Comparison of ENCODE assay signal across 8 cellular contexts in genomic region chr17:33725675-33726271, GRCh38.
DNase-seq lines count a peak whose midpoint lies in the region; ATAC-seq and TF ChIP-seq lines count a peak whose summit lies in the region.

No MANE protein-coding gene starts in this region.

- H2BK120ac ChIP-seq in mesenchymal stem cell (ENCODE audit: low read depth, low read length) = no peak overlapping the region

- H3K27me3 ChIP-seq in brain microvascular endothelial cell (replicated peaks) (no peaks in the 10 kb centered on the region), mesenchymal stem cell (ENCODE audit: control insufficient read depth in 1 of 2, insufficient read depth in 1 of 2, low read length in 2 of 2) (peaks cover 0 to 45% of the 10 kb centered on the region in 2 experiments)

- no peak overlapping the region for H3K23ac ChIP-seq in mesenchymal stem cell (ENCODE audit: low read length in 2 of 2)

- H2BK5ac ChIP-seq in mesenchymal stem cell (ENCODE audit: low read depth, low read length, poor library complexity, severe bottlenecking) = no peak overlapping the region

- no peak overlapping the region for H2AK5ac ChIP-seq in mesenchymal stem cell (ENCODE audit: low read length, severe bottlenecking)

- H3K4ac ChIP-seq in mesenchymal stem cell (ENCODE audit: low read depth in 1 of 2, low read length in 2 of 2) = no peak overlapping the region

- no peak overlapping the region for H3K18ac ChIP-seq in mesenchymal stem cell (ENCODE audit: low read depth in 1 of 2, low read length in 2 of 2)

- ATAC-seq in GM18907 (IDR thresholded peaks at IDR 0.05; ENCODE audit: unreplicated experiment) = no peak
- ATAC-seq in GM21786 (IDR thresholded peaks at IDR 0.05; ENCODE audit: unreplicated experiment) = no peak
- ATAC-seq in HG02678 (IDR thresholded peaks at IDR 0.05; ENCODE audit: unreplicated experiment) = no peak

- in situ Hi-C loops in brain microvascular endothelial cell (cut with HindIII; ENCODE audit: low pct_ligation_motif_present, low sequenced_read_pairs) = no loop called here

- 29% methylated on average over 11 of the region's 11 CpGs for WGBS in mesenchymal stem cell

- peak; percentile 34 for DNase-seq in EL
- DNase-seq in NCI-H2171 treated with DMSO at 0.1 percent for 48 hours (lab: John Stamatoyannopoulos, UW) = peak; percentile 34
- DNase-seq in brain microvascular endothelial cell = peak; percentile 17
- DNase-seq in mesenchymal stem cell = peak; percentile 12

- no peak overlapping the region for H3K27ac ChIP-seq in 22Rv1
- H3K27ac ChIP-seq in brain microvascular endothelial cell = no peak overlapping the region
- H3K27ac ChIP-seq in mesenchymal stem cell (ENCODE audit: low read length, poor library complexity, severe bottlenecking) = no peak overlapping the region

- H3K36me3 ChIP-seq in brain microvascular endothelial cell (replicated peaks) (no peaks in the 10 kb centered on the region), mesenchymal stem cell (ENCODE audit: control insufficient read depth in 1 of 2, insufficient read depth in 2 of 2, low read depth in 1 of 2, low read length in 2 of 2) (no peaks in the 10 kb centered on the region)

- H3K79me1 ChIP-seq in mesenchymal stem cell (replicated peaks; ENCODE audit: low read length, poor library complexity, severe bottlenecking) = no peaks in the 10 kb centered on the region

- H4K91ac ChIP-seq in mesenchymal stem cell (ENCODE audit: low read length) = no peak overlapping the region

- H3K4me2 ChIP-seq in mesenchymal stem cell (ENCODE audit: low read length, poor library complexity, severe bottlenecking) = no peak overlapping the region

- H2BK15ac ChIP-seq in mesenchymal stem cell (ENCODE audit: low read depth, poor library complexity, severe bottlenecking) = no peak overlapping the region

- H2AFZ ChIP-seq in mesenchymal stem cell (ENCODE audit: low read depth, low read length) = no peak overlapping the region

- no peaks in the 10 kb centered on the region for H3K4me1 ChIP-seq in mesenchymal stem cell (ENCODE audit: control insufficient read depth, insufficient read depth, low read depth, low read length)

- H3K9ac ChIP-seq in mesenchymal stem cell (ENCODE audit: low read length) = no peak overlapping the region

- no peaks in the 10 kb centered on the region for H3K9me3 ChIP-seq in mesenchymal stem cell (ENCODE audit: control insufficient read depth, low read length)

- no peak overlapping the region for H3K14ac ChIP-seq in mesenchymal stem cell (ENCODE audit: low read length in 2 of 2)

- TF ChIP-seq CTCF in 22Rv1 (IDR thresholded peaks at IDR 0.05) (peak; percentile 82), brain microvascular endothelial cell (IDR thresholded peaks at IDR 0.05; ENCODE audit: low read depth, low read length, missing control alignments) (peak; percentile 50)

- H4K8ac ChIP-seq in mesenchymal stem cell (ENCODE audit: low read length) = no peak overlapping the region

- H2BK12ac ChIP-seq in mesenchymal stem cell (ENCODE audit: low read length in 2 of 2) = no peak overlapping the region

- H3K4me3 ChIP-seq in brain microvascular endothelial cell (ENCODE audit: low read depth, low read length) = no peak overlapping the region
- no peak overlapping the region for H3K4me3 ChIP-seq in mesenchymal stem cell (ENCODE audit: insufficient read depth in 1 of 2, low read depth in 1 of 2, low read length in 2 of 2)
